ENCODE assay signal across 1 cellular context in genomic region chr12:6199211-6199530, GRCh38.
TF ChIP-seq lines count a peak whose summit lies in the region.

No MANE protein-coding gene starts in this region.

TF ChIP-seq in HCT116, 20 proteins besides CTCF, POLR2A, EP300 and RAD21 (continued from another document):
- TF ChIP-seq REST (IDR thresholded peaks at IDR 0.05; ENCODE audit: low read depth) = no peak
